Comparison of ENCODE assay signal across 1 cellular context in the genomic region with DNA sequence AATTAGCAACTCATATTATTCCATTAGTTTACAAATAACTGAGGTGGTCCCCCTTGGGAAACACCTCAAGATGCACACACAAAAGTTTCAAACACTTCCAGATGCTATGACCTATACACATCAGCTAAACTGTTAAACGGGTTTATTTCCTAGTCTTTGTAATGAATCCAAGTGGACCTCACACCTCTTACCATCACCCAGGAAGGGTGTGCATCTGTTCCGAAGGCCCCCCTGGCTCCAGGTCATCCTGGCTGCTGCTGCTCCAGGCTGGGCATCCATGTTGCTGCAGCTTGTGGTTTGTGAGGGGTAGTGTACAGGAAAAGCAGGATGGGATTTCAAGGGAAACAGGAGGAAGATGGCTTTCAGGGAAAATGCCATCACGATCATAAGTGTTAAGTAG.
A peak's percentile ranks its signal among the peaks of the same experiment; 100 is the strongest.
TF ChIP-seq lines count a peak whose summit lies in the region.

No MANE protein-coding gene starts in this region.

TF ChIP-seq in H1, 55 proteins besides CTCF, POLR2A, EP300 and RAD21:
- TF ChIP-seq TAF7 (optimal IDR thresholded peaks at IDR 0.05; ENCODE audit: borderline replicate concordance, low read depth, low read length): peak; percentile 11
- no peak for TF ChIP-seq NRF1 (IDR thresholded peaks at IDR 0.05; ENCODE audit: low read depth, low read length)
- TF ChIP-seq RXRA (IDR thresholded peaks at IDR 0.05; ENCODE audit: insufficient read depth, low read depth, low read length): no peak
- peak; percentile 91 for TF ChIP-seq POLR2AphosphoS5 (IDR thresholded peaks at IDR 0.05; ENCODE audit: low read depth, low read length)
- TF ChIP-seq ATF3 (IDR thresholded peaks at IDR 0.05; ENCODE audit: insufficient read depth, low read depth, low read length): no peak
